ENCODE assay signal across 4 cellular contexts in genomic region chr20:7708112-7708511, GRCh38.
TF ChIP-seq lines count a peak whose summit lies in the region.

No MANE protein-coding gene starts in this region.

TF ChIP-seq in HepG2, 621 proteins besides CTCF, POLR2A, EP300 and RAD21:
- TF ChIP-seq MAFK (conservative IDR thresholded peaks at IDR 0.05 in 1 of 2, IDR thresholded peaks at IDR 0.05 in 1 of 2; ENCODE audit: low read length in 2 of 2): peak; percentile 66 to 87
- peak; percentile 71; the same call in 1 of the 2 replicates for TF ChIP-seq MAFF (IDR thresholded peaks at IDR 0.05; ENCODE audit: low read depth, low read length)
- TF ChIP-seq KAT8 (CRISPR knock-in tag; IDR thresholded peaks at IDR 0.05): no peak

TF ChIP-seq in A549, 52 proteins besides CTCF, POLR2A, EP300 and RAD21:
- TF ChIP-seq MAX (IDR thresholded peaks at IDR 0.05) (no peak), MAFK (IDR thresholded peaks at IDR 0.05; ENCODE audit: partially characterized antibody) (peak; percentile 55)

TF ChIP-seq in IMR-90, 13 proteins besides CTCF, POLR2A, EP300 and RAD21:
- TF ChIP-seq MAZ (IDR thresholded peaks at IDR 0.05; ENCODE audit: borderline replicate concordance, low read depth, low read length) (no peak), MAFK (IDR thresholded peaks at IDR 0.05; ENCODE audit: low read depth, low read length) (peak; percentile 56)

TF ChIP-seq in K562, 482 proteins besides CTCF, POLR2A, EP300 and RAD21:
- TF ChIP-seq BRD4 (IDR thresholded peaks at IDR 0.05) (no peak), MAFF (IDR thresholded peaks at IDR 0.05; ENCODE audit: low read length) (0 out of 2 replicates have a peak, but pooled peaks have one; percentile 20), DNMT1 (IDR thresholded peaks at IDR 0.05) (no peak), CREB3 (tag; conservative IDR thresholded peaks at IDR 0.05; ENCODE audit: low read depth) (no peak)
